19 cellular contexts compared by ENCODE assay signal in the genomic region with DNA sequence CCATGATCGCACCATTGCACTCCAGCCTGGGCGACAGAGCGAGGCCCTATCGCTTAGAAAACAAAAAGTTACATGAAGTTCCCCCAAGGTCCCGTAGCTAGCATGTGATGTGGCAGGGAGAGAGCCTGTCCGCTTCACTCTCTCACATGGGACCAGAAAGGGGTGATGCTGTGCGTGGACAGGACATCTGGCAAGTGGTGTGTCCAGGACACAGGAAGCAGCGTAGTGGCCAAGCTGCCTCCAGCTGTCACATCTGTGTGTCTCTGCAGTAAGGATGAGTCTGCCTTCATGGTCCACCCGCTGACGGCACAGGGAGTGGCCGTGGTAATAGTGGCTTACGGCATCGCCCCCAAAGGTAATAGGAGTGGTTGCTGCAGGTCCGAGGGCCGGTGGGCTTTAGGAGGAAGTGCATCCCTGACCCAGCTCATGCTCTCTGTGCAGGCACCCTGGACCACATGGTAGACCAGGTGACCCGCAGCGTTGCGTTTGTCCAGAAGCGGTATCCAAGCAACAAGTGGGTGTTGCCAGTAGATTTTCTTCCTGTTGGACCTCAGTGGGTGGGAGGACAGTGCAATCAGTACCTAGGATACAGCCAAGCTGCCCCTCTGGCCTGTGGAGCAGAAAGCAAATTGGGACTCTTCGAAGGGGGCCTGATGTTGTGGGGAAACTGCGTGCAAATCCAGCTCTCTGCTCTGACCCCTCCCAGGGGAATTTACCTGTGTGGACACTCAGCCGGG. TPM values are rescaled to one million over a fixed set of nuclear protein-coding genes. Genes with fewer than 3 reads are reported as not detected.
DNase-seq lines count a peak whose midpoint lies in the region; ATAC-seq, FAIRE-seq and TF ChIP-seq lines count a peak whose summit lies in the region.
"Had no signal": no experiment of that assay in that cellular context is flagged by ENCODE, and none has a peak within 500 bp of the region (broad histone marks: within the 10 kb centered on the region; RNA-seq: fewer than 3 reads in every experiment).

No MANE protein-coding gene starts in this region.

- H3K4me3 ChIP-seq in bronchial epithelial cell (ENCODE audit: low read depth, low read length) (no peak overlapping the region), osteoblast (ENCODE audit: insufficient read depth, low read length) (no peak overlapping the region)
- H3K4me3 ChIP-seq: BLaER1 treated with 17β-estradiol and CSF1 and Interleukin-3, amounts not matched to agents 10 nM and 100 nM had no signal

- no peaks in the 10 kb centered on the region for H3K4me1 ChIP-seq in osteoblast (ENCODE audit: insufficient read depth, low read length)

- no peak overlapping the region for H3K4me2 ChIP-seq in osteoblast (ENCODE audit: insufficient read depth, low read length)
- H3K4me2 ChIP-seq: BLaER1 treated with 17β-estradiol and CSF1 and Interleukin-3, amounts not matched to agents 10 nM and 100 nM had no signal

- H3K27me3 ChIP-seq in bronchial epithelial cell (ENCODE audit: control insufficient read depth, insufficient read depth, low read length): no peaks in the 10 kb centered on the region
- no peaks in the 10 kb centered on the region for H3K27me3 ChIP-seq in osteoblast (ENCODE audit: insufficient read depth, low read length)
- H3K27me3 ChIP-seq: BLaER1 treated with 17β-estradiol and CSF1 and Interleukin-3, amounts not matched to agents 10 nM and 100 nM had no signal

- H3K27ac ChIP-seq in osteoblast (ENCODE audit: low read depth, low read length): no peak overlapping the region

- ATAC-seq in GM21737 (IDR thresholded peaks at IDR 0.05; ENCODE audit: unreplicated experiment) (no peak), HG03469 (IDR thresholded peaks at IDR 0.05; ENCODE audit: unreplicated experiment) (no peak)
- ATAC-seq: CD8-positive, alpha-beta T cell had no signal

- H2AFZ ChIP-seq in osteoblast (ENCODE audit: low read length): no peak overlapping the region

- FAIRE-seq in HTR-8/SVneo (lab: Jason Lieb, UNC): peak; percentile 74
- peak; percentile 47 for FAIRE-seq in bronchial epithelial cell (lab: Jason Lieb, UNC)
- FAIRE-seq: RCC 7860 had no signal

- H4K20me1 ChIP-seq in osteoblast (ENCODE audit: insufficient read depth, low read length): no peaks in the 10 kb centered on the region

- TF ChIP-seq CTCF in bronchial epithelial cell (IDR thresholded peaks at IDR 0.05; ENCODE audit: insufficient read depth, low read length, severe bottlenecking) (no peak), osteoblast (IDR thresholded peaks at IDR 0.05; ENCODE audit: extremely low read depth, low read depth, low read length) (no peak)

- DNase-seq in HTR-8/SVneo (ENCODE audit: insufficient read length, low spot score) (no peak), bronchial epithelial cell (ENCODE audit: low read depth) (no peak), osteoblast (ENCODE audit: insufficient read length, low spot score, missing footprints) (peak; percentile 34)
- DNase-seq: CD8-positive, alpha-beta T cell; DMS79; H7; MM.1S; NCI-H1092 treated with DMSO at 0.1 percent for 48 hours; NCI-H2081; NCI-H446 treated with DMSO at 0.1 percent for 48 hours; NCI-H69; NK-92 treated with Interleukin-12 subunit alpha and Interleukin-12 subunit beta, amount 100 ng/mL, for 24 hours; Right ventricle myocardium superior; SW 1271 had no signal

- H3K79me2 ChIP-seq in osteoblast (ENCODE audit: insufficient read depth, low read length): no peaks in the 10 kb centered on the region

- H3K36me3 ChIP-seq in bronchial epithelial cell (ENCODE audit: control insufficient read depth, insufficient read depth, low read length): peaks cover 4% of the 10 kb centered on the region
- H3K36me3 ChIP-seq in osteoblast (ENCODE audit: insufficient read depth, low read length): no peaks in the 10 kb centered on the region

- H3K9me3 ChIP-seq in osteoblast (ENCODE audit: low read depth, low read length): no peaks in the 10 kb centered on the region

RNA-seq across cellular contexts. Expression of a gene that starts 9.5 kb away (rescaled TPM):
- total RNA-seq in bronchial epithelial cell: 0.53 and 3.1 TPM in 2 replicates
- 8.0 and 11.5 TPM in 2 replicates for total RNA-seq in osteoblast

RNA-seq across cellular contexts. Expression of a gene that starts 17.4 kb away (rescaled TPM):
- total RNA-seq in bronchial epithelial cell: 13.2 and 32.1 TPM in 2 replicates
- 20.0 and 23.2 TPM in 2 replicates for total RNA-seq in osteoblast

RNA-seq across cellular contexts. Expression of a gene that starts 17.7 kb away (rescaled TPM):
- 0.79 and 2.9 TPM in 2 replicates for total RNA-seq in bronchial epithelial cell
- 17.7 and 23.9 TPM in 2 replicates for total RNA-seq in osteoblast

RNA-seq across cellular contexts. Expression of a gene that starts 26.9 kb away (rescaled TPM):
- total RNA-seq in bronchial epithelial cell: not detected in 2 replicates
- not detected in 2 replicates for total RNA-seq in osteoblast
- total RNA-seq: CD8-positive, alpha-beta T cell; H7; LHCN-M2; Right ventricle myocardium superior had no signal

RNA-seq across cellular contexts. Expression of a gene that starts 36.2 kb away (rescaled TPM):
- total RNA-seq in bronchial epithelial cell (41.9 and 51.0 TPM in 2 replicates), osteoblast (1.5 and 3.3 TPM in 2 replicates)
